In genomic region chr22:40342521-40342920, GRCh38 we compare ENCODE assay signal across 23 cellular contexts. TPM values are rescaled to one million over a fixed set of nuclear protein-coding genes. Genes with fewer than 3 reads are reported as not detected.
DNase-seq lines count a peak whose midpoint lies in the region; ATAC-seq, FAIRE-seq and TF ChIP-seq lines count a peak whose summit lies in the region.
"Had no signal": no experiment of that assay in that cellular context is flagged by ENCODE, and none has a peak within 500 bp of the region (broad histone marks: within the 10 kb centered on the region; RNA-seq: fewer than 3 reads in every experiment).

No MANE protein-coding gene starts in this region.

- TF ChIP-seq CTCF in GM23338 (conservative IDR thresholded peaks at IDR 0.05; ENCODE audit: low read depth in 2 of 2) (no peak), K562 (IDR thresholded peaks at IDR 0.05 in 2 of 3, conservative IDR thresholded peaks at IDR 0.05 in 1 of 3; ENCODE audit: insufficient read depth in 2 of 3, low read depth in 1 of 3, low read length in 3 of 3) (no peak), neural crest cell (conservative IDR thresholded peaks at IDR 0.05) (no peak), testis (IDR thresholded peaks at IDR 0.05) (no peak)

- no peaks in the 10 kb centered on the region for H3K9me3 ChIP-seq in K562 (replicated peaks; ENCODE audit: control insufficient read depth, insufficient read depth, low read depth, low read length)
- H3K9me3 ChIP-seq in testis, result no peaks in the 10 kb centered on the region
- H3K9me3 ChIP-seq: BLaER1, heart right ventricle had no signal

- H3K27me3 ChIP-seq in GM23338 (ENCODE audit: insufficient read depth) (no peaks in the 10 kb centered on the region), K562 (ENCODE audit: control insufficient read depth in 2 of 2, insufficient read depth in 2 of 2, low read length in 2 of 2) (no peaks in the 10 kb centered on the region), testis (no peaks in the 10 kb centered on the region)
- H3K27me3 ChIP-seq: BLaER1, cardiac muscle cell, heart right ventricle had no signal

- TF ChIP-seq POLR2A in K562 (conservative IDR thresholded peaks at IDR 0.05), result no peak
- no peak for TF ChIP-seq POLR2A in testis (IDR thresholded peaks at IDR 0.05)

- H3K4me3 ChIP-seq in GM23338 (no peak overlapping the region), K562 (no peak overlapping the region), testis (no peak overlapping the region)
- H3K4me3 ChIP-seq: BLaER1, cardiac muscle cell, heart right ventricle had no signal

- H3K79me2 ChIP-seq in GM23338 (replicated peaks; ENCODE audit: insufficient read depth) (peaks cover 11% of the 10 kb centered on the region), K562 (ENCODE audit: control insufficient read depth, insufficient read depth, low read length) (peaks cover 12% of the 10 kb centered on the region)

- POLR2A ChIA-PET in K562 (lab: Yijun Ruan, JAX), result interaction anchor here (0.6 kb wide), 1 partner anchor 287 kb away, joined by 4 read pairs; no protein-coding TSS in a partner anchor

- H3K4me2 ChIP-seq in GM23338 (no peak overlapping the region), K562 (ENCODE audit: insufficient read depth, low read length) (peak overlapping the region; percentile 21; the same call in 1 of the 2 replicates)
- H3K4me2 ChIP-seq: BLaER1 had no signal

- in situ Hi-C loops in K562 (cut with MboI), result no loop called here

- peaks cover 7% of the 10 kb centered on the region for H3K36me3 Mint-ChIP-seq in activated CD8-positive, alpha-beta memory T cell treated with anti-CD3 and anti-CD28 coated beads, Interleukin-2, amount 10 ng/mL, durations not matched to agents 7 days and 5 days
- H3K36me3 Mint-ChIP-seq in GM23338 (ENCODE audit: low read depth), result peaks cover 7% of the 10 kb centered on the region
- no peaks in the 10 kb centered on the region for H3K36me3 Mint-ChIP-seq in neural crest cell (ENCODE audit: low read depth)

- H4K20me1 ChIP-seq in GM23338 (replicated peaks; ENCODE audit: insufficient read depth), result no peaks in the 10 kb centered on the region
- no peaks in the 10 kb centered on the region for H4K20me1 ChIP-seq in K562 (replicated peaks; ENCODE audit: control insufficient read depth, insufficient read depth, low read length)
- H4K20me1 ChIP-seq: BLaER1 had no signal

- H3K36me3 ChIP-seq in GM23338 (ENCODE audit: insufficient read depth) (no peaks in the 10 kb centered on the region), K562 (ENCODE audit: control insufficient read depth, insufficient read depth, low read length) (peaks cover 2% of the 10 kb centered on the region), testis (ENCODE audit: low read depth, missing control alignments) (no peaks in the 10 kb centered on the region)
- H3K36me3 ChIP-seq: cardiac muscle cell had no signal

- no peaks in the 10 kb centered on the region for H3K27me3 Mint-ChIP-seq in activated CD8-positive, alpha-beta memory T cell treated with anti-CD3 and anti-CD28 coated beads, Interleukin-2, amount 10 ng/mL, durations not matched to agents 7 days and 5 days
- peaks cover 11% of the 10 kb centered on the region for H3K27me3 Mint-ChIP-seq in GM23338 (ENCODE audit: insufficient read depth, low read depth, poor library complexity)
- H3K27me3 Mint-ChIP-seq in neural crest cell (ENCODE audit: low read depth), result no peaks in the 10 kb centered on the region

- peaks cover 11% of the 10 kb centered on the region; the same call in 1 of the 2 replicates for H3F3A ChIP-seq in GM23338 (replicated peaks; ENCODE audit: low read depth)

- no peak for ATAC-seq in activated CD8-positive, alpha-beta memory T cell treated with anti-CD3 and anti-CD28 coated beads, Interleukin-2, amount 10 ng/mL, durations not matched to agents 7 days and 5 days
- ATAC-seq in GM23338, result no peak
- no peak for ATAC-seq in K562
- ATAC-seq in GM21526 (IDR thresholded peaks at IDR 0.05; ENCODE audit: low FRiP score, unreplicated experiment), result no peak
- ATAC-seq: heart right ventricle, right cardiac atrium had no signal

- no TSS peak for BruUV-seq in K562 (replicated peaks; lab: Mats Ljungman, UMichigan)

- no peak for TF ChIP-seq EP300 in K562 (IDR thresholded peaks at IDR 0.05; ENCODE audit: low read length)

- CTCF ChIA-PET in activated CD8-positive, alpha-beta memory T cell treated with anti-CD3 and anti-CD28 coated beads, Interleukin-2, amount 10 ng/mL, durations not matched to agents 7 days and 5 days (lab: Charles Lee), result no interaction called here
- CTCF ChIA-PET in K562 (lab: Yijun Ruan, JAX; ENCODE audit: low intra/inter-chr PET ratio), result no interaction called here

- H3K9me2 ChIP-seq in GM23338 (ENCODE audit: insufficient read depth), result no peaks in the 10 kb centered on the region

- 0 out of 2 replicates have a peak overlapping the region, but pooled peaks have one; percentile 39 for H3K27ac ChIP-seq in GM23338 (ENCODE audit: low read depth)
- H3K27ac ChIP-seq in K562 (ENCODE audit: extremely low read depth, low read depth, low read length), result no peak overlapping the region
- H3K27ac ChIP-seq in testis, result no peak overlapping the region
- H3K27ac ChIP-seq: BLaER1, cardiac muscle cell, heart right ventricle had no signal

- H3K4me1 ChIP-seq in GM23338 (ENCODE audit: insufficient read depth) (peaks cover 2% of the 10 kb centered on the region; the same call in 1 of the 2 replicates), K562 (replicated peaks in 1 of 2; ENCODE audit: control insufficient read depth in 2 of 2, insufficient read depth in 2 of 2, low read length in 2 of 2) (peaks cover 5 to 7% of the 10 kb centered on the region in 2 experiments), testis (peaks cover 4% of the 10 kb centered on the region)

- WGBS in K562 (ENCODE audit: insufficient coverage, low coverage, missing lambda C conversion rate), result 16% methylated on average over 9 of the region's 9 CpGs
- 60 to 63% methylated on average over 9 of the region's 9 CpGs for WGBS in testis, 2 donors

- no peak for TF ChIP-seq RAD21 in K562 (CRISPR knock-in tag; conservative IDR thresholded peaks at IDR 0.05 in 1 of 2, IDR thresholded peaks at IDR 0.05 in 1 of 2)

- peak overlapping the region; percentile 22 for H3K27ac Mint-ChIP-seq in activated CD8-positive, alpha-beta memory T cell treated with anti-CD3 and anti-CD28 coated beads, Interleukin-2, amount 10 ng/mL, durations not matched to agents 7 days and 5 days
- H3K27ac Mint-ChIP-seq in GM23338, result no peak overlapping the region
- no peak overlapping the region for H3K27ac Mint-ChIP-seq in neural crest cell (ENCODE audit: unreplicated experiment)
- H3K27ac Mint-ChIP-seq: dendritic cell treated with granulocyte-macrophage colony-stimulating factor and Interleukin-4, amounts not matched to agents 40 ng/mL and 50 ng/mL, for 4 days had no signal

- peak; percentile 19 for FAIRE-seq in K562 (lab: Jason Lieb, UNC)
- FAIRE-seq: endothelial cell of umbilical vein, G401.6, TTC549 had no signal

- no peak overlapping the region for H2AFZ ChIP-seq in GM23338
- H2AFZ ChIP-seq in K562 (ENCODE audit: low read depth, low read length), result peak overlapping the region; percentile 46

- no peak overlapping the region for H3K4me3 Mint-ChIP-seq in activated CD8-positive, alpha-beta memory T cell treated with anti-CD3 and anti-CD28 coated beads, Interleukin-2, amount 10 ng/mL, durations not matched to agents 7 days and 5 days
- H3K4me3 Mint-ChIP-seq in GM23338 (no peak overlapping the region), neural crest cell (peak overlapping the region; percentile 42)
- H3K4me3 Mint-ChIP-seq: dendritic cell treated with granulocyte-macrophage colony-stimulating factor and Interleukin-4, amounts not matched to agents 40 ng/mL and 50 ng/mL, for 4 days had no signal

- intact Hi-C loops in K562 (cut with micrococcal nuclease), result loop anchor here (10.0 kb wide), 1 partner anchor 798 kb away; no protein-coding TSS in a partner anchor
- intact Hi-C loops in testis (cut with DNase I; ENCODE audit: low total_unique reads), result loop anchor here (10.0 kb wide), 1 partner anchor 298 kb away; no protein-coding TSS in a partner anchor

- no peaks in the 10 kb centered on the region for H3K9me1 ChIP-seq in K562 (ENCODE audit: control insufficient read depth, insufficient read depth, low read length)

- H3K9me3 Mint-ChIP-seq in activated CD8-positive, alpha-beta memory T cell treated with anti-CD3 and anti-CD28 coated beads, Interleukin-2, amount 10 ng/mL, durations not matched to agents 7 days and 5 days (ENCODE audit: low read depth), result no peaks in the 10 kb centered on the region
- no peaks in the 10 kb centered on the region for H3K9me3 Mint-ChIP-seq in GM23338
- no peaks in the 10 kb centered on the region for H3K9me3 Mint-ChIP-seq in neural crest cell
- H3K9me3 Mint-ChIP-seq: dendritic cell treated with granulocyte-macrophage colony-stimulating factor and Interleukin-4, amounts not matched to agents 40 ng/mL and 50 ng/mL, for 4 days had no signal

- no peak for DNase-seq in activated CD8-positive, alpha-beta memory T cell treated with anti-CD3 and anti-CD28 coated beads, Interleukin-2, amount 10 ng/mL, durations not matched to agents 7 days and 5 days
- DNase-seq in activated CD8-positive, alpha-beta memory T cell treated with anti-CD3 and anti-CD28 coated beads for 24 hours, result no peak
- DNase-seq in GM23338 (ENCODE audit: low spot score) (no peak), K562 (ENCODE audit: extremely low read depth in 1 of 4, low spot score in 3 of 4) (peak in 1 of 4 experiments; percentile 4), neural crest cell (ENCODE audit: low read depth, low spot score) (no peak), LoVo (ENCODE audit: low spot score) (no peak), testis (no peak)
- DNase-seq: activated CD4-positive, alpha-beta T cell treated with anti-CD3 and anti-CD28 coated beads for 4 hours; activated T-cell treated with anti-CD3 and anti-CD28 coated beads, Interleukin-2, amount 50 U/mL, for 48 hours; amniotic stem cell; DMS 273 treated with DMSO at 0.1 percent for 48 hours; heart right ventricle; MM.1S; NCI-H1436 treated with DMSO at 0.1 percent for 48 hours; NCI-H526; right cardiac atrium had no signal

- H3K9ac ChIP-seq in K562 (ENCODE audit: insufficient read depth in 1 of 2, low read depth in 2 of 2, low read length in 2 of 2), result no peak overlapping the region; a peak in 1 of 4 replicates
- H3K9ac ChIP-seq: BLaER1 had no signal

- peaks cover 40% of the 10 kb centered on the region for H3K4me1 Mint-ChIP-seq in activated CD8-positive, alpha-beta memory T cell treated with anti-CD3 and anti-CD28 coated beads, Interleukin-2, amount 10 ng/mL, durations not matched to agents 7 days and 5 days
- H3K4me1 Mint-ChIP-seq in GM23338, result peaks cover 3% of the 10 kb centered on the region; the same call in 2 of the 3 replicates
- peaks cover 12% of the 10 kb centered on the region for H3K4me1 Mint-ChIP-seq in neural crest cell

RNA-seq across cellular contexts. Expression of gene ADSL, which starts 3.8 kb away (rescaled TPM):
- 100 to 1,000 TPM in 1 of 2 experiments, 10 to 100 TPM in 1; 98.3 to 109 TPM for total RNA-seq in activated CD8-positive, alpha-beta memory T cell treated with anti-CD3 and anti-CD28 coated beads, Interleukin-2, amount 10 ng/mL, durations not matched to agents 7 days and 5 days
- 221 and 232 TPM in 2 replicates for total RNA-seq in GM23338 (2014; rRNA removed; shearing (Covaris generic))
- polyA plus RNA-seq in GM23338 (2016; fragmentation: Nextera tagmentation; extraction: Ambion mirVana) (120 and 131 TPM in 2 replicates), K562 (2011; rRNA removed) (149 and 192 TPM in 2 replicates), K562 (2014; fragmentation: Illumina TruSeq; extraction: Trizol) (136 and 137 TPM in 2 replicates), K562 (2014; fragmentation: Nextera tagmentation; extraction: Ambion mirVana) (100 to 1,000 TPM; 278 to 322 TPM), K562 (2014; rRNA removed) (132 and 155 TPM in 2 replicates), testis (ENCODE audit: insufficient read depth, low read depth, low replicate concordance) (72.4 TPM)
- 102 and 121 TPM in 2 replicates for total RNA-seq in K562 (2011; cell fraction: chromatin; rRNA removed; ENCODE audit: low replicate concordance)
- total RNA-seq in K562 (2011; cell fraction: nucleolus; rRNA removed), result 77.6 and 87.6 TPM in 2 replicates
- total RNA-seq in K562 (2011; cell fraction: nucleoplasm; rRNA removed), result 95.9 and 126 TPM in 2 replicates
- total RNA-seq in K562 (2014; rRNA removed) (141 and 164 TPM in 2 replicates), K562 (2014; rRNA removed; fragmentation: Illumina TruSeq; extraction: Trizol) (146 and 148 TPM in 2 replicates), K562 (2015; rRNA removed; fragmentation: Illumina TruSeq; extraction: Trizol) (112 TPM in 2 replicates), K562 (2021) (124 and 132 TPM in 2 replicates), neural crest cell (120 and 126 TPM in 2 replicates), testis (100 to 1,000 TPM in 1 of 2 donors, 10 to 100 TPM in 1; 78.9 to 102 TPM)
- polyA plus RNA-seq in K562 (2011; cell fraction: cytosol; rRNA removed), result 157 and 182 TPM in 2 replicates
- 102 and 109 TPM in 2 replicates for polyA plus RNA-seq in K562 (2011; cell fraction: nucleus; rRNA removed)
- 114 and 139 TPM in 2 replicates for polyA plus RNA-seq in K562 (2012)
- 209 and 296 TPM in 2 replicates for polyA minus RNA-seq in K562 (2011; rRNA and poly(A)+ RNA removed)
- polyA minus RNA-seq in K562 (2011; cell fraction: cytosol; rRNA and poly(A)+ RNA removed), result 53.1 and 73.1 TPM in 2 replicates
- 32.4 and 51.3 TPM in 2 replicates for polyA minus RNA-seq in K562 (2011; cell fraction: nucleus; rRNA and poly(A)+ RNA removed)

RNA-seq across cellular contexts. Expression of gene SGSM3, which starts 27.9 kb away (rescaled TPM):
- 10 to 100 TPM; 57.6 to 86.3 TPM for total RNA-seq in activated CD8-positive, alpha-beta memory T cell treated with anti-CD3 and anti-CD28 coated beads, Interleukin-2, amount 10 ng/mL, durations not matched to agents 7 days and 5 days
- total RNA-seq in GM23338 (2014; rRNA removed; shearing (Covaris generic)), result 80.1 and 82.6 TPM in 2 replicates
- polyA plus RNA-seq in GM23338 (2016; fragmentation: Nextera tagmentation; extraction: Ambion mirVana), result 45.9 and 59.3 TPM in 2 replicates
- 101 and 295 TPM in 2 replicates for total RNA-seq in K562 (2011; cell fraction: chromatin; rRNA removed; ENCODE audit: low replicate concordance)
- 237 and 267 TPM in 2 replicates for total RNA-seq in K562 (2011; cell fraction: nucleolus; rRNA removed)
- total RNA-seq in K562 (2011; cell fraction: nucleoplasm; rRNA removed), result 125 and 151 TPM in 2 replicates
- total RNA-seq in K562 (2014; rRNA removed), result 32.9 and 52.2 TPM in 2 replicates
- total RNA-seq in K562 (2014; rRNA removed; fragmentation: Illumina TruSeq; extraction: Trizol), result 6.8 and 10.0 TPM in 2 replicates
- 20.5 and 24.1 TPM in 2 replicates for total RNA-seq in K562 (2015; rRNA removed; fragmentation: Illumina TruSeq; extraction: Trizol)
- total RNA-seq in K562 (2021), result 48.1 and 50.7 TPM in 2 replicates
- 35.3 and 61.3 TPM in 2 replicates for polyA plus RNA-seq in K562 (2011; rRNA removed)
- polyA plus RNA-seq in K562 (2011; cell fraction: cytosol; rRNA removed), result 39.4 and 58.7 TPM in 2 replicates
- 468 and 514 TPM in 2 replicates for polyA plus RNA-seq in K562 (2011; cell fraction: nucleus; rRNA removed)
- polyA plus RNA-seq in K562 (2012), result 33.7 and 58.5 TPM in 2 replicates
- 18.0 and 34.2 TPM in 2 replicates for polyA plus RNA-seq in K562 (2014; fragmentation: Illumina TruSeq; extraction: Trizol)
- 1 to 10 TPM; 1.5 to 2.1 TPM for polyA plus RNA-seq in K562 (2014; fragmentation: Nextera tagmentation; extraction: Ambion mirVana)
- 55.4 and 56.2 TPM in 2 replicates for polyA plus RNA-seq in K562 (2014; rRNA removed)
- polyA minus RNA-seq in K562 (2011; rRNA and poly(A)+ RNA removed), result 10.6 and 13.6 TPM in 2 replicates
- polyA minus RNA-seq in K562 (2011; cell fraction: cytosol; rRNA and poly(A)+ RNA removed), result 14.8 and 19.9 TPM in 2 replicates
- polyA minus RNA-seq in K562 (2011; cell fraction: nucleus; rRNA and poly(A)+ RNA removed), result 48.9 and 74.2 TPM in 2 replicates
- 82.0 and 92.2 TPM in 2 replicates for total RNA-seq in neural crest cell
- total RNA-seq in testis, result 10 to 100 TPM; 75.8 to 84.7 TPM
- polyA plus RNA-seq in testis (ENCODE audit: insufficient read depth, low read depth, low replicate concordance), result 92.8 TPM
